35 cellular contexts compared by ENCODE assay signal in genomic region chr2:205297846-205298245, GRCh38.
"Had no signal": no experiment of that assay in that cellular context is flagged by ENCODE, and none has a peak within 500 bp of the region (broad histone marks: within the 10 kb centered on the region; RNA-seq: fewer than 3 reads in every experiment).

No MANE protein-coding gene starts in this region.

- H3K36me3 ChIP-seq: brain microvascular endothelial cell, breast epithelium had no signal

- DNase-seq: activated B cell treated with CpG ODN at 0.5 μM for 24 hours; activated CD4-positive, alpha-beta memory T cell treated with anti-CD3 and anti-CD28 coated beads for 36 hours; activated CD4-positive, alpha-beta T cell treated with anti-CD3 and anti-CD28 coated beads for 4 hours; activated CD4-positive, alpha-beta T cell treated with anti-CD3 and anti-CD28 coated beads, Interleukin-2, amount 10 ng/mL, durations not matched to agents 24 days and 14 days; activated CD4-positive, alpha-beta T cell treated with anti-CD3 and anti-CD28 coated beads, Interleukin-2, amount 50 U/mL, for 1 hour; activated CD4-positive, alpha-beta T cell treated with anti-CD3 and anti-CD28 coated beads, Interleukin-2, amount 50 U/mL, for 4 hours; activated CD4-positive, CD25-positive, alpha-beta regulatory T cell treated with anti-CD3 and anti-CD28 coated beads, Interleukin-2, amount 50 U/mL, for 72 hours; activated CD8-positive, alpha-beta memory T cell treated with anti-CD3 and anti-CD28 coated beads, Interleukin-2, amount 50 U/mL, for 4 hours; activated CD8-positive, alpha-beta T cell treated with anti-CD3 and anti-CD28 coated beads for 36 hours; activated effector memory CD4-positive, alpha-beta T cell treated with anti-CD3 and anti-CD28 coated beads, Interleukin-2, amount 50 U/mL, for 16 hours; activated naive CD4-positive, alpha-beta T cell treated with anti-CD3 and anti-CD28 coated beads, Interleukin-2, amount 10 ng/mL, durations not matched to agents 7 days and 5 days; activated naive CD4-positive, alpha-beta T cell treated with Interleukin-2 at 50 U/mL for 16 hours; activated naive CD8-positive, alpha-beta T cell treated with anti-CD3 and anti-CD28 coated beads, Interleukin-2, amount 10 ng/mL, durations not matched to agents 7 days and 5 days; activated naive CD8-positive, alpha-beta T cell treated with anti-CD3 and anti-CD28 coated beads, Interleukin-2, amount 50 U/mL, for 24 hours; activated T-cell treated with anti-CD3 and anti-CD28 coated beads for 4 hours; activated T-cell treated with anti-CD3 and anti-CD28 coated beads, Interleukin-2, amount 50 U/mL, for 1 hour; activated T-cell treated with anti-CD3 and anti-CD28 coated beads, Interleukin-2, amount 50 U/mL, for 4 hours; activated T-cell treated with anti-CD3 and anti-CD28 coated beads, Interleukin-2, amount 50 U/mL, for 72 hours; amniotic stem cell; aorta; body of pancreas; brain microvascular endothelial cell; cerebellar nuclear complex; T-helper 1 cell; T-helper 2 cell; T-helper 9 cell had no signal

- H3K4me3 Mint-ChIP-seq: activated B cell treated with CpG ODN at 0.5 μM for 24 hours; activated CD4-positive, alpha-beta memory T cell treated with anti-CD3 and anti-CD28 coated beads for 36 hours; activated CD4-positive, alpha-beta T cell treated with anti-CD3 and anti-CD28 coated beads, Interleukin-2, amount 10 ng/mL, durations not matched to agents 24 days and 14 days; activated CD8-positive, alpha-beta T cell treated with anti-CD3 and anti-CD28 coated beads for 36 hours; activated naive CD4-positive, alpha-beta T cell treated with anti-CD3 and anti-CD28 coated beads, Interleukin-2, amount 10 ng/mL, durations not matched to agents 7 days and 5 days; activated naive CD4-positive, alpha-beta T cell treated with anti-CD3 and anti-CD28 coated beads, Interleukin-2, amount 50 U/mL, for 24 hours; activated naive CD8-positive, alpha-beta T cell; activated naive CD8-positive, alpha-beta T cell treated with anti-CD3 and anti-CD28 coated beads, Interleukin-2, amount 10 ng/mL, durations not matched to agents 7 days and 5 days; activated naive CD8-positive, alpha-beta T cell treated with anti-CD3 and anti-CD28 coated beads, Interleukin-2, amount 50 U/mL, for 24 hours; activated T-cell treated with anti-CD3 and anti-CD28 coated beads, Interleukin-2, amount 50 U/mL, for 4 hours; activated T-cell treated with anti-CD3 and anti-CD28 coated beads, Interleukin-2, amount 50 U/mL, for 72 hours; activated T-helper 1 cell treated with anti-CD3 and anti-CD28 coated beads, Interleukin-12 subunit alpha, Interleukin-12 subunit beta, Interleukin-2, Interleukin-4 antibody, amounts not matched to agents 30 ng/mL and 10 ng/mL and 1 ng/mL, durations not matched to agents 14 hours and 24 hours and 36 hours; activated T-helper 17 cell treated with anti-CD3 and anti-CD28 coated beads, Interleukin-2, amount 50 U/mL, for 72 hours; central memory CD8-positive, alpha-beta T cell; T-helper 1 cell treated with Interleukin-12 subunit alpha and Interleukin-12 subunit beta and Interleukin-4 antibody, amounts not matched to agents 30 μg/mL and 1 μg/mL, for 36 hours; T-helper 2 cell treated with Interferon-gamma antibody and Interleukin-4, amounts not matched to agents 5 μg/mL and 100 μg/mL, for 36 hours had no signal

- H3K27ac ChIP-seq: body of pancreas, brain microvascular endothelial cell, breast epithelium, VCaP had no signal

- H3K4me1 ChIP-seq: body of pancreas, breast epithelium had no signal

- H3K27me3 Mint-ChIP-seq: activated B cell treated with CpG ODN at 0.5 μM for 24 hours; activated CD4-positive, alpha-beta memory T cell treated with anti-CD3 and anti-CD28 coated beads for 36 hours; activated CD8-positive, alpha-beta T cell treated with anti-CD3 and anti-CD28 coated beads for 36 hours; activated naive CD4-positive, alpha-beta T cell treated with anti-CD3 and anti-CD28 coated beads, Interleukin-2, amount 50 U/mL, for 24 hours; activated naive CD8-positive, alpha-beta T cell treated with anti-CD3 and anti-CD28 coated beads, Interleukin-2, amount 10 ng/mL, durations not matched to agents 7 days and 5 days; activated naive CD8-positive, alpha-beta T cell treated with anti-CD3 and anti-CD28 coated beads, Interleukin-2, amount 50 U/mL, for 24 hours; activated T-helper 17 cell treated with anti-CD3 and anti-CD28 coated beads, Interleukin-2, amount 50 U/mL, for 72 hours; central memory CD8-positive, alpha-beta T cell had no signal

- H3K9me3 Mint-ChIP-seq: activated B cell treated with CpG ODN at 0.5 μM for 24 hours; activated CD4-positive, alpha-beta memory T cell treated with anti-CD3 and anti-CD28 coated beads for 36 hours; activated CD8-positive, alpha-beta T cell treated with anti-CD3 and anti-CD28 coated beads for 36 hours; activated naive CD4-positive, alpha-beta T cell treated with anti-CD3 and anti-CD28 coated beads, Interleukin-2, amount 10 ng/mL, durations not matched to agents 7 days and 5 days; activated naive CD4-positive, alpha-beta T cell treated with anti-CD3 and anti-CD28 coated beads, Interleukin-2, amount 50 U/mL, for 24 hours; activated naive CD8-positive, alpha-beta T cell treated with anti-CD3 and anti-CD28 coated beads, Interleukin-2, amount 10 ng/mL, durations not matched to agents 7 days and 5 days; activated naive CD8-positive, alpha-beta T cell treated with anti-CD3 and anti-CD28 coated beads, Interleukin-2, amount 50 U/mL, for 24 hours; activated T-cell treated with anti-CD3 and anti-CD28 coated beads, Interleukin-2, amount 50 U/mL, for 4 hours; activated T-helper 1 cell treated with anti-CD3 and anti-CD28 coated beads, Interleukin-12 subunit alpha, Interleukin-12 subunit beta, Interleukin-2, Interleukin-4 antibody, amounts not matched to agents 30 ng/mL and 10 ng/mL and 1 ng/mL, durations not matched to agents 14 hours and 24 hours and 36 hours; activated T-helper 17 cell treated with anti-CD3 and anti-CD28 coated beads, Interleukin-2, amount 50 U/mL, for 72 hours; central memory CD8-positive, alpha-beta T cell; T-helper 1 cell treated with Interleukin-12 subunit alpha and Interleukin-12 subunit beta and Interleukin-4 antibody, amounts not matched to agents 30 μg/mL and 1 μg/mL, for 36 hours had no signal

- ATAC-seq: activated CD8-positive, alpha-beta T cell treated with anti-CD3 and anti-CD28 coated beads for 36 hours; activated naive CD8-positive, alpha-beta T cell treated with anti-CD3 and anti-CD28 coated beads, Interleukin-2, amount 50 U/mL, for 24 hours; activated T-cell treated with anti-CD3 and anti-CD28 coated beads, Interleukin-2, amount 50 U/mL, for 4 hours; activated T-cell treated with anti-CD3 and anti-CD28 coated beads, Interleukin-2, amount 50 U/mL, for 72 hours; activated T-helper 17 cell treated with anti-CD3 and anti-CD28 coated beads, Interleukin-2, amount 50 U/mL, for 72 hours; body of pancreas had no signal

- H3K27ac Mint-ChIP-seq: activated B cell treated with CpG ODN at 0.5 μM for 24 hours; activated CD4-positive, alpha-beta memory T cell treated with anti-CD3 and anti-CD28 coated beads for 36 hours; activated CD4-positive, alpha-beta T cell treated with anti-CD3 and anti-CD28 coated beads, Interleukin-2, amount 10 ng/mL, durations not matched to agents 24 days and 14 days; activated CD8-positive, alpha-beta T cell treated with anti-CD3 and anti-CD28 coated beads for 36 hours; activated naive CD4-positive, alpha-beta T cell treated with anti-CD3 and anti-CD28 coated beads, Interleukin-2, amount 10 ng/mL, durations not matched to agents 7 days and 5 days; activated naive CD4-positive, alpha-beta T cell treated with anti-CD3 and anti-CD28 coated beads, Interleukin-2, amount 50 U/mL, for 24 hours; activated naive CD8-positive, alpha-beta T cell; activated naive CD8-positive, alpha-beta T cell treated with anti-CD3 and anti-CD28 coated beads, Interleukin-2, amount 10 ng/mL, durations not matched to agents 7 days and 5 days; activated naive CD8-positive, alpha-beta T cell treated with anti-CD3 and anti-CD28 coated beads, Interleukin-2, amount 50 U/mL, for 24 hours; activated T-cell treated with anti-CD3 and anti-CD28 coated beads, Interleukin-2, amount 50 U/mL, for 72 hours; activated T-helper 1 cell treated with anti-CD3 and anti-CD28 coated beads, Interleukin-12 subunit alpha, Interleukin-12 subunit beta, Interleukin-2, Interleukin-4 antibody, amounts not matched to agents 30 ng/mL and 10 ng/mL and 1 ng/mL, durations not matched to agents 14 hours and 24 hours and 36 hours; activated T-helper 17 cell treated with anti-CD3 and anti-CD28 coated beads, Interleukin-2, amount 50 U/mL, for 72 hours; T-helper 1 cell treated with Interleukin-12 subunit alpha and Interleukin-12 subunit beta and Interleukin-4 antibody, amounts not matched to agents 30 μg/mL and 1 μg/mL, for 36 hours; T-helper 2 cell treated with Interferon-gamma antibody and Interleukin-4, amounts not matched to agents 5 μg/mL and 100 μg/mL, for 36 hours had no signal

- H3K9me3 ChIP-seq: body of pancreas, breast epithelium had no signal

- H3K4me3 ChIP-seq: body of pancreas, breast epithelium had no signal

- H3K4me1 Mint-ChIP-seq: activated B cell treated with CpG ODN at 0.5 μM for 24 hours; activated CD4-positive, alpha-beta T cell treated with anti-CD3 and anti-CD28 coated beads, Interleukin-2, amount 10 ng/mL, durations not matched to agents 24 days and 14 days; activated naive CD8-positive, alpha-beta T cell treated with anti-CD3 and anti-CD28 coated beads, Interleukin-2, amount 10 ng/mL, durations not matched to agents 7 days and 5 days; activated naive CD8-positive, alpha-beta T cell treated with anti-CD3 and anti-CD28 coated beads, Interleukin-2, amount 50 U/mL, for 24 hours; activated T-helper 17 cell treated with anti-CD3 and anti-CD28 coated beads, Interleukin-2, amount 50 U/mL, for 72 hours; central memory CD8-positive, alpha-beta T cell had no signal

- H3K36me3 Mint-ChIP-seq: activated CD4-positive, alpha-beta memory T cell treated with anti-CD3 and anti-CD28 coated beads for 36 hours; activated naive CD4-positive, alpha-beta T cell treated with anti-CD3 and anti-CD28 coated beads, Interleukin-2, amount 10 ng/mL, durations not matched to agents 7 days and 5 days; activated naive CD4-positive, alpha-beta T cell treated with anti-CD3 and anti-CD28 coated beads, Interleukin-2, amount 50 U/mL, for 24 hours; activated naive CD8-positive, alpha-beta T cell; activated naive CD8-positive, alpha-beta T cell treated with anti-CD3 and anti-CD28 coated beads, Interleukin-2, amount 10 ng/mL, durations not matched to agents 7 days and 5 days had no signal

- H3K27me3 ChIP-seq: body of pancreas, brain microvascular endothelial cell, breast epithelium had no signal
